ENCODE assay signal across 7 cellular contexts in the genomic region with DNA sequence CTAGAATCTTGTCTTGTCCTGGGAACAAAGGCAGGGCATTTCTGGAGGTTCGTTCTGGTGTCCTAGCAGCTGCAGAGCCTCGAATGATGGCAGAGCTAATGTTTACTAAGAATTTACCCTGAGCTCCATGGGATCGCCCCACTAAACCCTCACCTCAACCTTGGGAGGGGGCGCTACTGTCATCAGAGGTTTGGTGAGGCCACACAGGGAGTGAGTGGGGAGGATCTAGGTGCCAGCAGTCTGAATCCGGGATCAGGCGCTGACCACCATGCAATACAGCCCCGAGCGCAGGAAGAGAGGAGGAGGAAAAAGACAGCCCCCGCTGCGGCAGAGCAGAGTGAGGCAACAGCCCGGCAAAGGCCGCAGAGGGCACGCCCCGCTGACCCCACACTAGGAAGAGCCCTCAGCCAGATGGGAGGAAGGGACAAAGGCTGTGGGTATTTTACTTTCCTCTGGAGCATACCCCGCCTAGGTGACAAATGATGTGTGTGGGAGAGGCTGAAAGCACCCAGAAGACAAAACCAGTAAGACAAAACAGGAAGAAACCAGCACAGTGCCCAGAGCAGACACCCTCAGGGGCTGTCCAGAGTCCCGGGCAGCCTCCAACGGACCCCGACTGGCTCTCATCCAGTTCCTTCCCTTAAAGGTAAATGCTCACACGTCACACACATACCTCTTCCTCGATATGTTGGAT.
DNase-seq lines count a peak whose midpoint lies in the region; ATAC-seq and TF ChIP-seq lines count a peak whose summit lies in the region.

No MANE protein-coding gene starts in this region.

- H3K9me3 Mint-ChIP-seq in MCF 10A (ENCODE audit: unreplicated experiment) (no peaks in the 10 kb centered on the region), neural crest cell (no peaks in the 10 kb centered on the region)

- intact Hi-C loops in MCF 10A (cut with micrococcal nuclease): no loop called here

- POLR2A ChIA-PET in MCF 10A (lab: Yijun Ruan, JAX): no interaction called here

- H3K27me3 Mint-ChIP-seq in MCF 10A (ENCODE audit: insufficient read depth, unreplicated experiment): no peaks in the 10 kb centered on the region
- H3K27me3 Mint-ChIP-seq in neural crest cell (ENCODE audit: low read depth): no peaks in the 10 kb centered on the region

- H3K36me3 Mint-ChIP-seq in MCF 10A (ENCODE audit: insufficient read depth, unreplicated experiment): peaks cover 9% of the 10 kb centered on the region
- H3K36me3 Mint-ChIP-seq in neural crest cell (ENCODE audit: low read depth): no peaks in the 10 kb centered on the region

- H3K4me1 Mint-ChIP-seq in MCF 10A (ENCODE audit: insufficient read depth, unreplicated experiment) (peaks cover 22% of the 10 kb centered on the region), neural crest cell (peaks cover 50% of the 10 kb centered on the region)

- no TSS peak for BruUV-seq in MCF 10A (replicated peaks; lab: Mats Ljungman, UMichigan)

- ATAC-seq in GM19467 (IDR thresholded peaks at IDR 0.05; ENCODE audit: unreplicated experiment) (peak; percentile 44), HG03565 (IDR thresholded peaks at IDR 0.05; ENCODE audit: unreplicated experiment) (peak; percentile 48)

- CTCF ChIA-PET in MCF 10A (lab: Yijun Ruan, JAX): no interaction called here

- DNase-seq in MCF 10A (ENCODE audit: unreplicated experiment) (peak; percentile 23), neural crest cell (ENCODE audit: low read depth, low spot score) (peak; percentile 54), HT-29 (ENCODE audit: low spot score) (no peak), T-helper 9 cell (no peak), COLO668 (lab: John Stamatoyannopoulos, UW; ENCODE audit: unreplicated experiment) (no peak)

- H3K27ac Mint-ChIP-seq in MCF 10A (ENCODE audit: low read depth, unreplicated experiment): peak overlapping the region; percentile 75
- H3K27ac Mint-ChIP-seq in neural crest cell (ENCODE audit: unreplicated experiment): peak overlapping the region; percentile 96

- no peak overlapping the region for H3K4me3 Mint-ChIP-seq in MCF 10A (ENCODE audit: unreplicated experiment)
- H3K4me3 Mint-ChIP-seq in neural crest cell: peak overlapping the region; percentile 49

- TF ChIP-seq CTCF in MCF 10A (IDR thresholded peaks at IDR 0.05; ENCODE audit: unreplicated experiment) (no peak), neural crest cell (conservative IDR thresholded peaks at IDR 0.05) (no peak)

Comparison
In these comparisons a context has a peak if more than half of its experiments do, and no peak if none do; other contexts are left out.
1. DNase-seq: peak in MCF 10A (single experiment) and neural crest cell (single experiment); none in HT-29 (single experiment), T-helper 9 cell (single experiment) and COLO668 (single experiment).